In the genomic region with DNA sequence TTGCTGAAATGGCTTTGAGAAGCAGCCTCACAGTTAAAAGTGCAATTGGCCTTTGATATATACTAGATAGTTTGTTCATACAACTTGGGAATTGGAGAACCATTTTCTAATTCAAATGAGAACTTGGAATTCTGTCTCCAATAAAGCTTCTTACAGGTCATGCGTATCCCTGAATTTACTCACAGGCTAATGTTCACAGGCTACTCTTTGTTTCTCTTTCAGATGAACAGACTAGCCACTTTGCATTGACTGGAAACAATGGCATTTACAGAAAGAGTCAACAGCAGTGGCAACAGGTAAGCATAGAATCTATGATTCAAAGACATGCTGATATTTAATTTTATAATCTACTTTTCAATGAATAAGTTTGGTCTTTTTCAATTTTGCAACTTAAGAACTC, we compare ENCODE assay signal across 21 cellular contexts. TPM values are rescaled to one million over a fixed set of nuclear protein-coding genes. Genes with fewer than 3 reads are reported as not detected.
A peak's percentile ranks its signal among the peaks of the same experiment; 100 is the strongest.
DNase-seq lines count a peak whose midpoint lies in the region; ATAC-seq, FAIRE-seq and TF ChIP-seq lines count a peak whose summit lies in the region.
"Had no signal": no experiment of that assay in that cellular context is flagged by ENCODE, and none has a peak within 500 bp of the region (broad histone marks: within the 10 kb centered on the region; RNA-seq: fewer than 3 reads in every experiment).

No MANE protein-coding gene starts in this region.

- no peaks in the 10 kb centered on the region for H3K23me2 ChIP-seq in H1 (ENCODE audit: low read depth, low read length)

- no peaks in the 10 kb centered on the region for H3K9me3 ChIP-seq in MM.1S (replicated peaks; ENCODE audit: insufficient read depth, low read length)
- no peaks in the 10 kb centered on the region for H3K9me3 ChIP-seq in H1 (ENCODE audit: insufficient read depth in 2 of 2, low read depth in 1 of 2, low read length in 1 of 2)
- H3K9me3 ChIP-seq in left ventricle myocardium inferior (replicated peaks), result no peaks in the 10 kb centered on the region
- no peaks in the 10 kb centered on the region for H3K9me3 ChIP-seq in effector memory CD4-positive, alpha-beta T cell (ENCODE audit: control insufficient read depth, low read length)
- H3K9me3 ChIP-seq: breast epithelium, ovary had no signal

- no peaks in the 10 kb centered on the region for H4K20me1 ChIP-seq in MM.1S (ENCODE audit: insufficient read depth, low read length)
- H4K20me1 ChIP-seq in H1 (replicated peaks in 1 of 2; ENCODE audit: control insufficient read depth in 1 of 2, insufficient read depth in 2 of 2, low read length in 2 of 2), result no peaks in the 10 kb centered on the region

- H3K18ac ChIP-seq in H1 (ENCODE audit: extremely low read depth, low read length), result no peak overlapping the region

- no peak for TF ChIP-seq EP300 in H1 (IDR thresholded peaks at IDR 0.05; ENCODE audit: borderline replicate concordance in 1 of 2, low read depth in 2 of 2, low read length in 2 of 2)

- H3K23ac ChIP-seq in H1 (ENCODE audit: insufficient read length), result no peak overlapping the region

- H3K4ac ChIP-seq in H1 (replicated peaks; ENCODE audit: insufficient read length, low read depth, low read length), result no peak overlapping the region

- no peak overlapping the region; the same call in 1 of the 2 replicates for H2BK5ac ChIP-seq in H1 (ENCODE audit: low read depth, low read length)

- H3K27me3 ChIP-seq in MM.1S (replicated peaks; ENCODE audit: insufficient read depth, low read length), result no peaks in the 10 kb centered on the region
- H3K27me3 ChIP-seq in H1 (replicated peaks in 1 of 4; ENCODE audit: control insufficient read depth in 3 of 4, extremely low read depth in 1 of 4, insufficient read depth in 3 of 4, low read length in 3 of 4), result no peaks in the 10 kb centered on the region
- no peaks in the 10 kb centered on the region for H3K27me3 ChIP-seq in left ventricle myocardium inferior (ENCODE audit: low read depth)
- no peaks in the 10 kb centered on the region for H3K27me3 ChIP-seq in effector memory CD4-positive, alpha-beta T cell (replicated peaks; ENCODE audit: control insufficient read depth, insufficient read depth, low read length, poor library complexity, severe bottlenecking)
- H3K27me3 ChIP-seq: breast epithelium, ovary had no signal

- peaks cover 6% of the 10 kb centered on the region; the same call in 1 of the 2 replicates for H3K79me1 ChIP-seq in H1 (ENCODE audit: low read depth, low read length)

- H2AK5ac ChIP-seq in H1 (ENCODE audit: low read depth, low read length), result no peak overlapping the region

- TF ChIP-seq POLR2A in H1 (IDR thresholded peaks at IDR 0.05; ENCODE audit: control extremely low read depth in 1 of 2, low read depth in 2 of 2, low read length in 2 of 2), result no peak

- FAIRE-seq in H1 (lab: Jason Lieb, UNC), result no peak
- FAIRE-seq: urothelium cell line had no signal

- H2AFZ ChIP-seq in MM.1S (ENCODE audit: low read length) (no peak overlapping the region), H1 (ENCODE audit: low read length) (no peak overlapping the region)

- no peak overlapping the region for H3K56ac ChIP-seq in H1 (replicated peaks; ENCODE audit: insufficient read length, low read depth, low read length)

- no peaks in the 10 kb centered on the region for H3K36me3 ChIP-seq in MM.1S (replicated peaks; ENCODE audit: insufficient read depth, low read length)
- H3K36me3 ChIP-seq in H1 (ENCODE audit: control insufficient read depth in 2 of 4, insufficient read depth in 4 of 4, low read length in 3 of 4), result peaks cover 0 to 9% (median 0%) of the 10 kb centered on the region in 4 experiments; a peak in 1 of 8 replicates
- H3K36me3 ChIP-seq in left ventricle myocardium inferior, result peaks cover 2% of the 10 kb centered on the region
- H3K36me3 ChIP-seq in effector memory CD4-positive, alpha-beta T cell (ENCODE audit: control insufficient read depth, insufficient read depth, low read length), result peaks cover 4% of the 10 kb centered on the region
- H3K36me3 ChIP-seq: breast epithelium, ovary had no signal

- H3K27ac ChIP-seq in MM.1S (ENCODE audit: low read length) (peak overlapping the region; percentile 49; the same call in 1 of the 2 replicates), H1 (ENCODE audit: low read depth, low read length) (no peak overlapping the region), left ventricle myocardium inferior (replicated peaks) (no peak overlapping the region)
- no peak overlapping the region for H3K27ac ChIP-seq in effector memory CD4-positive, alpha-beta T cell (ENCODE audit: insufficient read depth, low read length, poor library complexity, severe bottlenecking)
- H3K27ac ChIP-seq: HL-60, ovary had no signal

- H3K4me3 ChIP-seq in MM.1S (ENCODE audit: low read length) (no peak overlapping the region), H1 (ENCODE audit: extremely low read depth in 1 of 4, insufficient read depth in 2 of 4, low read depth in 3 of 4, low read length in 4 of 4) (peak overlapping the region in 1 of 4 experiments; percentile 43; a peak in 2 of 8 replicates), left ventricle myocardium inferior (no peak overlapping the region)
- no peak overlapping the region for H3K4me3 ChIP-seq in effector memory CD4-positive, alpha-beta T cell (ENCODE audit: insufficient read depth, low read depth, low read length, poor library complexity, severe bottlenecking)
- H3K4me3 ChIP-seq: breast epithelium, ovary had no signal

- DNase-seq in COLO829 (ENCODE audit: low spot score) (peak; percentile 57), MM.1S (no peak), H1 (ENCODE audit: low read depth in 1 of 2, low spot score in 2 of 2) (no peak), left ventricle myocardium inferior (no peak), GM13977 (ENCODE audit: low spot score) (no peak)
- no peak for DNase-seq in effector memory CD4-positive, alpha-beta T cell
- no peak for DNase-seq in activated naive CD4-positive, alpha-beta T cell treated with anti-CD3 and anti-CD28 coated beads, Interleukin-2, amount 50 U/mL, for 16 hours
- DNase-seq: ACHN; activated CD4-positive, alpha-beta T cell treated with anti-CD3 and anti-CD28 coated beads, Interleukin-2, amount 50 U/mL, for 48 hours; activated effector memory CD4-positive, alpha-beta T cell treated with Interleukin-2 at 50 U/mL for 16 hours; DMS 273 treated with DMSO at 0.1 percent for 48 hours; mammary epithelial cell; NCI-H446 treated with DMSO at 0.1 percent for 48 hours; ovary; stimulated activated CD8-positive, alpha-beta memory T cell treated with anti-CD3 and anti-CD28 coated beads, Interleukin-4, amount 100 ng/mL, for 48 hours; T-helper 9 cell had no signal

- H3K9me2 ChIP-seq in MM.1S (replicated peaks; ENCODE audit: insufficient read depth, low read length), result no peaks in the 10 kb centered on the region

- H2BK15ac ChIP-seq in H1 (ENCODE audit: low read length), result no peak overlapping the region

- intact Hi-C loops in left ventricle myocardium inferior (cut with micrococcal nuclease), result no loop called here

- no peak overlapping the region for H2BK12ac ChIP-seq in H1 (ENCODE audit: low read depth, low read length)

- H3K79me2 ChIP-seq in MM.1S (ENCODE audit: low read length) (peaks cover 88% of the 10 kb centered on the region), H1 (ENCODE audit: control insufficient read depth in 1 of 2, insufficient read depth in 2 of 2, low read length in 2 of 2) (peaks cover 0 to 57% of the 10 kb centered on the region in 2 experiments; a peak in 3 of 4 replicates)

- H4K5ac ChIP-seq in H1 (ENCODE audit: insufficient read length, low read depth, low read length), result peak overlapping the region; percentile 34

- ATAC-seq in GM21529 (IDR thresholded peaks at IDR 0.05; ENCODE audit: unreplicated experiment), result peak; percentile 60

- 11% methylated on average over 1 of the region's 1 CpG; no CpG with 5 or more reads in 1 of the 2 experiments for WGBS in H1 (ENCODE audit: extremely low coverage in 1 of 2, insufficient coverage in 1 of 2, insufficient read length in 1 of 2, insufficient replicate concordance in 2 of 2, low coverage in 1 of 2, low lambda C conversion rate in 2 of 2, missing lambda C conversion rate in 1 of 2), 2 experiments

- POLR2A ChIA-PET in H1 (lab: Charles Lee; ENCODE audit: partially characterized antibody), result interaction anchor here (1.5 to 19.7 kb wide), 3 partner anchors 4 to 58 kb away, joined by 5 to 319 read pairs (median 319); partner anchors contain the start of gene AFF1

- 0 out of 2 replicates have a peak overlapping the region, but pooled peaks have one; percentile 2 for H2BK20ac ChIP-seq in H1 (ENCODE audit: low read length)

- H3K4me1 ChIP-seq in MM.1S (ENCODE audit: low read length) (peaks cover 32% of the 10 kb centered on the region), H1 (replicated peaks in 1 of 4; ENCODE audit: control insufficient read depth in 3 of 4, insufficient read depth in 4 of 4, low read length in 3 of 4) (peaks cover 2 to 42% (median 25%) of the 10 kb centered on the region in 4 experiments), left ventricle myocardium inferior (peaks cover 57% of the 10 kb centered on the region)
- H3K4me1 ChIP-seq in effector memory CD4-positive, alpha-beta T cell (ENCODE audit: control insufficient read depth, insufficient read depth, low read length, poor library complexity, severe bottlenecking), result peaks cover 12% of the 10 kb centered on the region
- H3K4me1 ChIP-seq: breast epithelium had no signal

- TF ChIP-seq RAD21 in H1 (IDR thresholded peaks at IDR 0.05 in 1 of 2, conservative IDR thresholded peaks at IDR 0.05 in 1 of 2; ENCODE audit: low read depth in 2 of 2, low read length in 2 of 2), result no peak

- in situ Hi-C loops in GM13977 (cut with MboI; ENCODE audit: low pct_unique_long_range_greater_than_20kb, low sequenced_read_pairs, unreplicated experiment), result loop anchor here (10.0 kb wide), 1 partner anchor 57 kb away; no protein-coding TSS in a partner anchor

- CTCF ChIA-PET in H1 (lab: Charles Lee; ENCODE audit: partially characterized antibody), result interaction anchor here (1.1 to 2.1 kb wide), 2 partner anchors 12 to 26 kb away, joined by 3 to 6 read pairs; no protein-coding TSS in a partner anchor

- TF ChIP-seq CTCF in MM.1S (IDR thresholded peaks at IDR 0.05; ENCODE audit: low read length), result no peak
- TF ChIP-seq CTCF in H1 (IDR thresholded peaks at IDR 0.05; ENCODE audit: control extremely low read depth in 1 of 3, insufficient read depth in 1 of 3, low read depth in 1 of 3, low read length in 3 of 3), result no peak
- no peak for TF ChIP-seq CTCF in left ventricle myocardium inferior (IDR thresholded peaks at IDR 0.05; ENCODE audit: borderline replicate concordance)
- no peak for TF ChIP-seq CTCF in GM13977 (IDR thresholded peaks at IDR 0.05; ENCODE audit: extremely low read depth, insufficient read depth, missing control alignments)

- peaks cover 21% of the 10 kb centered on the region for H3F3A ChIP-seq in MM.1S (ENCODE audit: insufficient read depth, low read length)

- no peak overlapping the region for H3K9ac ChIP-seq in MM.1S (ENCODE audit: low read length)
- H3K9ac ChIP-seq in H1 (replicated peaks in 1 of 4; ENCODE audit: extremely low read depth in 1 of 4, low read depth in 3 of 4, low read length in 3 of 4), result no peak overlapping the region

- no peak overlapping the region for H3K14ac ChIP-seq in H1 (ENCODE audit: insufficient read length)

- H3K4me2 ChIP-seq in MM.1S (ENCODE audit: low read depth, low read length) (peak overlapping the region; percentile 44), H1 (ENCODE audit: insufficient read depth in 1 of 2, low read depth in 2 of 2, low read length in 2 of 2) (peak overlapping the region; percentile 48 to 50)

- no peak overlapping the region for H4K91ac ChIP-seq in H1 (replicated peaks; ENCODE audit: insufficient read length, low read length)

- H2BK120ac ChIP-seq in H1 (replicated peaks; ENCODE audit: low read depth, low read length), result no peak overlapping the region

- H4K8ac ChIP-seq in H1 (ENCODE audit: extremely low read depth, insufficient read depth, low read length), result no peak overlapping the region

RNA-seq across cellular contexts. Expression of gene AFF1, which starts 13.5 kb away (rescaled TPM):
- total RNA-seq in H1 (2021; fragmentation: NEBNext Ultra II Directional; extraction: Animal tissue kit (Norgen Biotek cat#: 25700)), result 85.4 and 85.5 TPM in 2 replicates
- polyA plus RNA-seq in H1 (2011; rRNA removed), result 14.8 and 24.6 TPM in 2 replicates
- 14.7 TPM for polyA plus RNA-seq in H1 (2011; cell fraction: cytosol; rRNA removed)
- 39.6 TPM for polyA plus RNA-seq in H1 (2011; cell fraction: nucleus; rRNA removed)
- 16.6 to 29.0 TPM (median 21.1 TPM) in 4 replicates for polyA plus RNA-seq in H1 (2012, experiment 1 of 2)
- polyA plus RNA-seq in H1 (2012, experiment 2 of 2), result 1.9 TPM
- polyA plus RNA-seq in H1 (2013, experiment 1 of 2), result 29.1 TPM
- polyA plus RNA-seq in H1 (2013, experiment 2 of 2), result 29.0 TPM
- 104 and 106 TPM in 2 replicates for polyA minus RNA-seq in H1 (2011; rRNA and poly(A)+ RNA removed)
- polyA minus RNA-seq in H1 (2011; cell fraction: cytosol; rRNA and poly(A)+ RNA removed), result 44.7 TPM
- 152 TPM for polyA minus RNA-seq in H1 (2011; cell fraction: nucleus; rRNA and poly(A)+ RNA removed)
- 67.9 TPM for total RNA-seq in left ventricle myocardium inferior

RNA-seq across cellular contexts. Expression of gene C4orf36, which starts 56.1 kb away (rescaled TPM):
- total RNA-seq in H1 (2021; fragmentation: NEBNext Ultra II Directional; extraction: Animal tissue kit (Norgen Biotek cat#: 25700)), result 1.5 TPM in 2 replicates
- polyA plus RNA-seq in H1 (2011; rRNA removed), result 1.2 and 1.4 TPM in 2 replicates
- 1.8 TPM for polyA plus RNA-seq in H1 (2011; cell fraction: cytosol; rRNA removed)
- polyA plus RNA-seq in H1 (2011; cell fraction: nucleus; rRNA removed), result 1.7 TPM
- 1.4 to 2.5 TPM (median 1.9 TPM) in 4 replicates for polyA plus RNA-seq in H1 (2012, experiment 1 of 2)
- 1.6 TPM for polyA plus RNA-seq in H1 (2012, experiment 2 of 2)
- polyA plus RNA-seq in H1 (2013, experiment 1 of 2), result 0.71 TPM
- polyA plus RNA-seq in H1 (2013, experiment 2 of 2), result 1.4 TPM
- polyA minus RNA-seq in H1 (2011; rRNA and poly(A)+ RNA removed), result 0.98 and 1.4 TPM in 2 replicates
- 1.0 TPM for polyA minus RNA-seq in H1 (2011; cell fraction: cytosol; rRNA and poly(A)+ RNA removed)
- 0.90 TPM for polyA minus RNA-seq in H1 (2011; cell fraction: nucleus; rRNA and poly(A)+ RNA removed)
- total RNA-seq in left ventricle myocardium inferior, result 0.96 TPM
- total RNA-seq: RPMI7951 had no signal
